14 cellular contexts compared by ENCODE assay signal in the genomic region with DNA sequence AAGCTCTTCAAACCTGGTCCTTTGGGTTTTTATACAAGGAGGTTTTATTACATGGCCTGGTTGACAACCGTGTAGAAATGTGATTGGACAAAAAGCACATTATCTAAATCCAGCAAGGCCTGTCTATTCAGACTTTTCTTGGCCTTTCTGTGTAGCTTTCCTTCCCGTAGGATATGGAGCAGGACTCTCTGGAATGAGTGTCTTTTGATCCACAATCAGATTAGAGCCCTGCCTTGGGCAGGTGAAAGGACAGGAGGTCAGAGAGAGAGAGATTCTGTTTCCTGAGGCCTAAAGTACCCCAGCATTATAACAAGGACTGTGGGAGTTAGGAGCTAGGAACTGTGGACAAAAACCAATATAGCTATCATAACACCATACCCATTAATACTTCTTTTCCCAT.
DNase-seq lines count a peak whose midpoint lies in the region; ATAC-seq and TF ChIP-seq lines count a peak whose summit lies in the region.
"Had no signal": no experiment of that assay in that cellular context is flagged by ENCODE, and none has a peak within 500 bp of the region (broad histone marks: within the 10 kb centered on the region; RNA-seq: fewer than 3 reads in every experiment).

No MANE protein-coding gene starts in this region.

- POLR2A ChIA-PET in CD8-positive, alpha-beta T cell (lab: Charles Lee): no interaction called here

- no peaks in the 10 kb centered on the region for H3K9me3 Mint-ChIP-seq in CD8-positive, alpha-beta T cell
- no peaks in the 10 kb centered on the region for H3K9me3 Mint-ChIP-seq in activated naive CD8-positive, alpha-beta T cell (ENCODE audit: low read depth)

- H3K27me3 Mint-ChIP-seq in CD8-positive, alpha-beta T cell (ENCODE audit: low read depth): no peaks in the 10 kb centered on the region
- no peaks in the 10 kb centered on the region for H3K27me3 Mint-ChIP-seq in activated naive CD8-positive, alpha-beta T cell

- no peak overlapping the region for H3K4me3 Mint-ChIP-seq in CD8-positive, alpha-beta T cell
- H3K4me3 Mint-ChIP-seq in activated naive CD8-positive, alpha-beta T cell: peak overlapping the region; percentile 71

- H3K9me3 ChIP-seq in CD8-positive, alpha-beta T cell (ENCODE audit: low read length): no peaks in the 10 kb centered on the region
- H3K9me3 ChIP-seq in neutrophil: no peaks in the 10 kb centered on the region
- H3K9me3 ChIP-seq: uterus had no signal

- H3K4me1 Mint-ChIP-seq in CD8-positive, alpha-beta T cell (ENCODE audit: low read depth): peaks cover 64% of the 10 kb centered on the region
- peaks cover 70% of the 10 kb centered on the region for H3K4me1 Mint-ChIP-seq in activated naive CD8-positive, alpha-beta T cell (ENCODE audit: low read depth)

- DNase-seq in CD8-positive, alpha-beta T cell: no peak
- DNase-seq in HL-60 (ENCODE audit: low read depth in 1 of 2, low spot score in 1 of 2) (no peak), superior temporal gyrus (ENCODE audit: extremely low spot score) (no peak), omental fat pad (ENCODE audit: low spot score) (no peak)
- DNase-seq: activated CD4-positive, alpha-beta T cell treated with anti-CD3 and anti-CD28 coated beads, Interleukin-2, amount 50 U/mL, for 48 hours; COR-L47; Kasumi-1; NCI-H146; NCI-H524; stimulated activated CD4-positive, alpha-beta T cell treated with anti-CD3 and anti-CD28 coated beads, Interleukin-2, amount 100 ng/mL, for 24 hours; uterus had no signal

- no peaks in the 10 kb centered on the region for H3K36me3 ChIP-seq in CD8-positive, alpha-beta T cell (ENCODE audit: insufficient read depth, low read length)
- H3K36me3 ChIP-seq in neutrophil: no peaks in the 10 kb centered on the region
- H3K36me3 ChIP-seq: uterus had no signal

- H3K27ac ChIP-seq in CD8-positive, alpha-beta T cell (ENCODE audit: low read depth, low read length): no peak overlapping the region
- H3K27ac ChIP-seq in HL-60 (replicated peaks) (peak overlapping the region; percentile 40; the same call in 1 of the 2 replicates), neutrophil (peak overlapping the region; percentile 99)
- H3K27ac ChIP-seq: uterus had no signal

- intact Hi-C loops in CD8-positive, alpha-beta T cell (cut with DNase I, micrococcal nuclease): loop anchor here in 1 of 2 experiments (10.0 kb wide), 1 partner anchor 422 kb away; no protein-coding TSS in a partner anchor

- H3K27ac Mint-ChIP-seq in CD8-positive, alpha-beta T cell: peak overlapping the region; percentile 83
- peak overlapping the region; percentile 97 for H3K27ac Mint-ChIP-seq in activated naive CD8-positive, alpha-beta T cell

- CTCF ChIA-PET in CD8-positive, alpha-beta T cell (lab: Charles Lee): interaction anchor here (1.2 kb wide), 1 partner anchor 76 kb away, joined by 3 read pairs; no protein-coding TSS in a partner anchor

- H3K4me3 ChIP-seq in CD8-positive, alpha-beta T cell (ENCODE audit: low read depth, low read length): no peak overlapping the region
- no peak overlapping the region for H3K4me3 ChIP-seq in HL-60 (replicated peaks; ENCODE audit: insufficient read depth, low read length)
- peak overlapping the region; percentile 19 to 43 for H3K4me3 ChIP-seq in neutrophil (ENCODE audit: low read depth in 1 of 2, low read length in 1 of 2)
- H3K4me3 ChIP-seq: uterus had no signal

- H3K4me1 ChIP-seq in CD8-positive, alpha-beta T cell (ENCODE audit: insufficient read depth, low read length): peaks cover 44% of the 10 kb centered on the region
- H3K4me1 ChIP-seq in neutrophil (ENCODE audit: control insufficient read depth in 1 of 2, insufficient read depth in 1 of 2, low read depth in 1 of 2, low read length in 1 of 2): peaks cover 58 to 72% of the 10 kb centered on the region in 2 experiments
- H3K4me1 ChIP-seq: uterus had no signal

- no peak for ATAC-seq in CD8-positive, alpha-beta T cell
- no peak for ATAC-seq in HG03108 (IDR thresholded peaks at IDR 0.05; ENCODE audit: unreplicated experiment)
- ATAC-seq in omental fat pad (ENCODE audit: low FRiP score): no peak

- no peak for TF ChIP-seq CTCF in CD8-positive, alpha-beta T cell (IDR thresholded peaks at IDR 0.05)
- TF ChIP-seq CTCF in HL-60 (IDR thresholded peaks at IDR 0.05; ENCODE audit: insufficient read depth, low read length) (no peak), neutrophil (IDR thresholded peaks at IDR 0.05) (no peak), omental fat pad (IDR thresholded peaks at IDR 0.05) (no peak)

- H3K27me3 ChIP-seq in CD8-positive, alpha-beta T cell (ENCODE audit: insufficient read depth, low read length): no peaks in the 10 kb centered on the region
- H3K27me3 ChIP-seq in HL-60 (ENCODE audit: insufficient read depth, poor library complexity, severe bottlenecking): no peaks in the 10 kb centered on the region
- H3K27me3 ChIP-seq in neutrophil: no peaks in the 10 kb centered on the region
- H3K27me3 ChIP-seq: uterus had no signal

- no peaks in the 10 kb centered on the region for H3K36me3 Mint-ChIP-seq in CD8-positive, alpha-beta T cell
- H3K36me3 Mint-ChIP-seq in activated naive CD8-positive, alpha-beta T cell: peaks cover 7% of the 10 kb centered on the region

Comparison
In these comparisons a context has a peak if more than half of its experiments do, and no peak if none do; other contexts are left out.
1. H3K4me3 ChIP-seq: peak in neutrophil (2 of 2); none in CD8-positive, alpha-beta T cell (single experiment) and HL-60 (single experiment).